In genomic region chr13:101751488-101751887, GRCh38 we compare ENCODE assay signal across 8 cellular contexts.
DNase-seq lines count a peak whose midpoint lies in the region; ATAC-seq and TF ChIP-seq lines count a peak whose summit lies in the region.

No MANE protein-coding gene starts in this region.

- H3K4me3 ChIP-seq in stomach (no peak overlapping the region), coronary artery (no peak overlapping the region)

- ATAC-seq in HG02678 (IDR thresholded peaks at IDR 0.05; ENCODE audit: unreplicated experiment), result peak; percentile 79

- H3K9me3 ChIP-seq in stomach, result no peaks in the 10 kb centered on the region

- TF ChIP-seq CTCF in stomach (IDR thresholded peaks at IDR 0.05) (no peak), coronary artery (IDR thresholded peaks at IDR 0.05) (no peak)

- H3K27me3 ChIP-seq in stomach, result peaks cover 0 to 2% (median 0%) of the 10 kb centered on the region in 3 donors

- H3K36me3 ChIP-seq in stomach, result no peaks in the 10 kb centered on the region

- H3K4me1 ChIP-seq in stomach, result peaks cover 0 to 7% (median 0%) of the 10 kb centered on the region in 4 donors

- intact Hi-C loops in stomach (cut with DNase I; ENCODE audit: low total_unique reads), result no loop called here

- WGBS in stomach, 5 donors, result 2 to 8% (median 3%) methylated on average over 3 of the region's 3 CpGs

- TF ChIP-seq EP300 in stomach (IDR thresholded peaks at IDR 0.05), result no peak

- peak; percentile 62 for DNase-seq in COLO668 (lab: John Stamatoyannopoulos, UW; ENCODE audit: unreplicated experiment)
- DNase-seq in NCI-H2107 treated with DMSO at 0.1 percent for 48 hours (lab: John Stamatoyannopoulos, UW; ENCODE audit: unreplicated experiment), result peak; percentile 71
- peak; percentile 22 for DNase-seq in epidermal melanocyte (ENCODE audit: insufficient read length, low spot score)
- no peak for DNase-seq in stomach
- DNase-seq in AG08395 (ENCODE audit: low spot score), result no peak
- no peak for DNase-seq in NCI-H1694 treated with DMSO at 0.1 percent for 48 hours (lab: John Stamatoyannopoulos, UW)
- no peak for DNase-seq in coronary artery (ENCODE audit: low spot score)

- H3K27ac ChIP-seq in stomach (no peak overlapping the region), coronary artery (no peak overlapping the region)

- no peak for TF ChIP-seq POLR2A in stomach (IDR thresholded peaks at IDR 0.05)

Comparison
In these comparisons a context has a peak if more than half of its experiments do, and no peak if none do; other contexts are left out.
1. DNase-seq: peak in COLO668 (single experiment), NCI-H2107 treated with DMSO at 0.1 percent for 48 hours (single experiment) and epidermal melanocyte (single experiment); none in stomach (single experiment), AG08395 (single experiment), NCI-H1694 treated with DMSO at 0.1 percent for 48 hours (single experiment) and coronary artery (single experiment).